ENCODE assay signal across 39 cellular contexts in the genomic region with DNA sequence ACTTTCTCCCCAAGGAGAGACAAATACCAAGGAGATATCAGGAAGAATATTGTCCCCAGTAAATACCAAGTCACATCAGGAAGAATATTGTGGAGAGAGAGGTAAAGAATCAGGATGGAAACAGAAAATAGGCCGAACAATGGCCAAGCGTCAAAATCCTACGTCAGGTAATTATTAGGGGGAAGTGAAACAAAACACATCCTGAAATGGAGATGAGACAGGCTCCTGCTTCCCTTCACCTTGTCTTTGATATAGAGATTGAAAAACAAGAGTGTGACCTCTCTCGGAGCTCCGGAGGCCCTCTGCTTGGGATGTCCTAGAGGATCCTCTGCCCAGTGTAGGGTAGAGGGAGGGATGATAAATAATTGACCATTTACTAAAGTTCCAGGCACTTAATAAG. TPM values are rescaled to one million over a fixed set of nuclear protein-coding genes. Genes with fewer than 3 reads are reported as not detected.
"Had no signal": no experiment of that assay in that cellular context is flagged by ENCODE, and none has a peak within 500 bp of the region (broad histone marks: within the 10 kb centered on the region; RNA-seq: fewer than 3 reads in every experiment).

No MANE protein-coding gene starts in this region.

- H3K4me1 ChIP-seq: adrenal gland, ascending aorta, body of pancreas, breast epithelium had no signal

- H3K4me3 ChIP-seq: adrenal gland, ascending aorta, body of pancreas, breast epithelium, cardiac muscle cell had no signal

- FAIRE-seq: astrocyte, bronchial epithelial cell, colon had no signal

- DNase-seq: activated effector memory CD4-positive, alpha-beta T cell treated with anti-CD3 and anti-CD28 coated beads, Interleukin-2, amount 50 U/mL, for 16 hours; activated effector memory CD4-positive, alpha-beta T cell treated with Interleukin-2 at 50 U/mL for 16 hours; activated gamma-delta T cell; activated gamma-delta T cell treated with Interleukin-2 at 50 U/mL for 16 hours; activated naive CD4-positive, alpha-beta T cell; activated naive CD4-positive, alpha-beta T cell treated with anti-CD3 and anti-CD28 coated beads for 36 hours; activated naive CD4-positive, alpha-beta T cell treated with anti-CD3 and anti-CD28 coated beads, Interleukin-2, amount 10 ng/mL, durations not matched to agents 7 days and 5 days; activated naive CD4-positive, alpha-beta T cell treated with anti-CD3 and anti-CD28 coated beads, Interleukin-2, amount 50 U/mL, for 16 hours; activated naive CD4-positive, alpha-beta T cell treated with Interleukin-2 at 50 U/mL for 16 hours; activated naive CD8-positive, alpha-beta T cell treated with anti-CD3 and anti-CD28 coated beads for 36 hours; activated naive CD8-positive, alpha-beta T cell treated with anti-CD3 and anti-CD28 coated beads, Interleukin-2, amount 10 ng/mL, durations not matched to agents 7 days and 5 days; activated naive CD8-positive, alpha-beta T cell treated with anti-CD3 and anti-CD28 coated beads, Interleukin-2, amount 50 U/mL, for 24 hours; activated T-cell treated with anti-CD3 and anti-CD28 coated beads, Interleukin-2, amount 50 U/mL, for 4 hours; activated T-cell treated with anti-CD3 and anti-CD28 coated beads, Interleukin-2, amount 50 U/mL, for 48 hours; activated T-cell treated with anti-CD3 and anti-CD28 coated beads, Interleukin-2, amount 50 U/mL, for 72 hours; adrenal gland; amniotic stem cell; amygdala; anterior cingulate cortex; aorta; body of pancreas; brain microvascular endothelial cell; caudate nucleus; central memory CD4-positive, alpha-beta T cell; cerebellar nuclear complex had no signal

- H3K27ac ChIP-seq: adrenal gland, ascending aorta, body of pancreas, brain microvascular endothelial cell, breast epithelium, cardiac muscle cell had no signal

- ATAC-seq: activated naive CD4-positive, alpha-beta T cell treated with anti-CD3 and anti-CD28 coated beads, Interleukin-2, amount 50 U/mL, for 72 hours; activated naive CD8-positive, alpha-beta T cell treated with anti-CD3 and anti-CD28 coated beads, Interleukin-2, amount 50 U/mL, for 24 hours; activated T-cell treated with anti-CD3 and anti-CD28 coated beads, Interleukin-2, amount 50 U/mL, for 4 hours; activated T-cell treated with anti-CD3 and anti-CD28 coated beads, Interleukin-2, amount 50 U/mL, for 72 hours; activated T-helper 17 cell treated with anti-CD3 and anti-CD28 coated beads, Interleukin-2, amount 50 U/mL, for 72 hours; body of pancreas had no signal

- H3K36me3 ChIP-seq: adrenal gland, ascending aorta, brain microvascular endothelial cell, breast epithelium, cardiac muscle cell had no signal

- H3K27me3 ChIP-seq: adrenal gland, ascending aorta, body of pancreas, brain microvascular endothelial cell, breast epithelium, cardiac muscle cell had no signal

- H3K9me3 ChIP-seq: adrenal gland, ascending aorta, body of pancreas, breast epithelium had no signal

RNA-seq across cellular contexts. Expression of gene IZUMO1R, which starts 27.4 kb away (rescaled TPM):
- total RNA-seq: activated naive CD4-positive, alpha-beta T cell treated with anti-CD3 and anti-CD28 coated beads for 36 hours; activated naive CD4-positive, alpha-beta T cell treated with anti-CD3 and anti-CD28 coated beads, Interleukin-2, amount 50 U/mL, for 72 hours; activated naive CD8-positive, alpha-beta T cell treated with anti-CD3 and anti-CD28 coated beads for 36 hours; activated naive CD8-positive, alpha-beta T cell treated with anti-CD3 and anti-CD28 coated beads, Interleukin-2, amount 10 ng/mL, durations not matched to agents 7 days and 5 days; activated T-cell treated with anti-CD3 and anti-CD28 coated beads, Interleukin-2, amount 50 U/mL, for 4 hours; activated T-cell treated with anti-CD3 and anti-CD28 coated beads, Interleukin-2, amount 50 U/mL, for 72 hours; activated T-helper 1 cell treated with anti-CD3 and anti-CD28 coated beads, Interleukin-12 subunit alpha, Interleukin-12 subunit beta, Interleukin-2, Interleukin-4 antibody, amounts not matched to agents 30 ng/mL and 10 ng/mL and 1 ng/mL, durations not matched to agents 14 hours and 24 hours and 36 hours; activated T-helper 17 cell treated with anti-CD3 and anti-CD28 coated beads, Interleukin-2, amount 50 U/mL, for 72 hours; activated T-helper 2 cell treated with anti-CD3 and anti-CD28 coated beads, Interferon-gamma antibody, Interleukin-2, Interleukin-4, amounts not matched to agents 10 μg/mL and 5 μg/mL and 100 μg/mL, durations not matched to agents 14 hours and 24 hours and 36 hours; aorta; ascending aorta; astrocyte; body of pancreas; breast epithelium; bronchial epithelial cell; cardiac muscle cell; cardiac septum; cerebellum; chondrocyte had no signal
- polyA plus RNA-seq: adipose tissue, adrenal gland, aorta, cardiac muscle cell had no signal
